In genomic region chr7:54757711-54758110, GRCh38 we compare ENCODE assay signal across 7 cellular contexts. TPM values are rescaled to one million over a fixed set of nuclear protein-coding genes. Genes with fewer than 3 reads are reported as not detected.
DNase-seq lines count a peak whose midpoint lies in the region; ATAC-seq and TF ChIP-seq lines count a peak whose summit lies in the region.

No MANE protein-coding gene starts in this region.

- H3K4me3 ChIP-seq in HEK293 (ENCODE audit: low read depth, low read length) (peak overlapping the region; percentile 98), right cardiac atrium (ENCODE audit: low read length) (peak overlapping the region; percentile 90), lower leg skin (ENCODE audit: low read depth, poor library complexity, severe bottlenecking) (no peak overlapping the region)

- H3K27me3 Mint-ChIP-seq in WTC11 (ENCODE audit: low read depth): no peaks in the 10 kb centered on the region
- H3K27me3 Mint-ChIP-seq in stimulated activated memory B cell treated with anti-CD40 and anti-IgM and Interleukin-4, amounts not matched to agents 10 μg/mL and 1 μg/mL and 100 μg/mL, for 72 hours: no peaks in the 10 kb centered on the region

- peak overlapping the region; percentile 100 for H3K4me3 Mint-ChIP-seq in WTC11
- H3K4me3 Mint-ChIP-seq in stimulated activated memory B cell treated with anti-CD40 and anti-IgM and Interleukin-4, amounts not matched to agents 10 μg/mL and 1 μg/mL and 100 μg/mL, for 72 hours: peak overlapping the region; percentile 98

- H3K4me1 ChIP-seq in HEK293 (ENCODE audit: control insufficient read depth, insufficient read depth, low read length) (peaks cover 4% of the 10 kb centered on the region; the same call in 1 of the 2 replicates), right cardiac atrium (ENCODE audit: control insufficient read depth, insufficient read depth, low read length) (peaks cover 2% of the 10 kb centered on the region)

- POLR2A ChIA-PET in HEK293 (lab: Yijun Ruan, JAX) (interaction anchor here (0.6 kb wide), 1 partner anchor 308 kb away, joined by 4 read pairs; no protein-coding TSS in a partner anchor), WTC11 (lab: Charles Lee) (no interaction called here)

- H3K27ac ChIP-seq in HEK293 (ENCODE audit: extremely low read depth, low read depth, low read length) (no peak overlapping the region), right cardiac atrium (ENCODE audit: low read length) (no peak overlapping the region)

- TF ChIP-seq POLR2A in lower leg skin (IDR thresholded peaks at IDR 0.05): no peak

- WGBS in right cardiac atrium: 63% methylated on average over 6 of the region's 6 CpGs
- 61 to 68% methylated on average over 6 of the region's 6 CpGs for WGBS in lower leg skin, 2 donors

- H3K36me3 Mint-ChIP-seq in WTC11: peaks cover 25% of the 10 kb centered on the region
- H3K36me3 Mint-ChIP-seq in stimulated activated memory B cell treated with anti-CD40 and anti-IgM and Interleukin-4, amounts not matched to agents 10 μg/mL and 1 μg/mL and 100 μg/mL, for 72 hours: peaks cover 8% of the 10 kb centered on the region

- H3K27me3 ChIP-seq in right cardiac atrium (ENCODE audit: control insufficient read depth, insufficient read depth): no peaks in the 10 kb centered on the region

- H3K9me3 ChIP-seq in HEK293 (ENCODE audit: control insufficient read depth, insufficient read depth, low read depth, low read length): no peaks in the 10 kb centered on the region
- no peaks in the 10 kb centered on the region for H3K9me3 ChIP-seq in right cardiac atrium (ENCODE audit: control insufficient read depth, low read length)

- peaks cover 17% of the 10 kb centered on the region for H3K4me1 Mint-ChIP-seq in WTC11
- peaks cover 13% of the 10 kb centered on the region for H3K4me1 Mint-ChIP-seq in stimulated activated memory B cell treated with anti-CD40 and anti-IgM and Interleukin-4, amounts not matched to agents 10 μg/mL and 1 μg/mL and 100 μg/mL, for 72 hours

- no peaks in the 10 kb centered on the region for H3K9me3 Mint-ChIP-seq in WTC11
- no peaks in the 10 kb centered on the region for H3K9me3 Mint-ChIP-seq in stimulated activated memory B cell treated with anti-CD40 and anti-IgM and Interleukin-4, amounts not matched to agents 10 μg/mL and 1 μg/mL and 100 μg/mL, for 72 hours

- intact Hi-C loops in right cardiac atrium (cut with DNase I) (no loop called here), lower leg skin (cut with DNase I; ENCODE audit: low total_unique reads) (no loop called here)

- ATAC-seq in WTC11: no peak
- ATAC-seq in right cardiac atrium: no peak
- no peak for ATAC-seq in stimulated activated memory B cell treated with anti-CD40 and anti-IgM and Interleukin-4, amounts not matched to agents 10 μg/mL and 1 μg/mL and 100 μg/mL, for 72 hours
- no peak for ATAC-seq in HG02798 (IDR thresholded peaks at IDR 0.05; ENCODE audit: poor library complexity, unreplicated experiment)

- H3K27ac Mint-ChIP-seq in WTC11: peak overlapping the region; percentile 23; the same call in 1 of the 2 replicates
- H3K27ac Mint-ChIP-seq in stimulated activated memory B cell treated with anti-CD40 and anti-IgM and Interleukin-4, amounts not matched to agents 10 μg/mL and 1 μg/mL and 100 μg/mL, for 72 hours: peak overlapping the region; percentile 96

- DNase-seq in WTC11 (ENCODE audit: low spot score) (no peak), right cardiac atrium (no peak), GM10266 (ENCODE audit: extremely low spot score) (no peak), lower leg skin (ENCODE audit: low spot score in 2 of 2) (no peak)

- TF ChIP-seq CTCF in HEK293 (tag by site-specific recombination; IDR thresholded peaks at IDR 0.05): no peak
- TF ChIP-seq CTCF in WTC11 (IDR thresholded peaks at IDR 0.05): no peak
- TF ChIP-seq CTCF in GM10266 (IDR thresholded peaks at IDR 0.05; ENCODE audit: control insufficient read depth, insufficient read depth, low read depth, missing control alignments): no peak
- no peak for TF ChIP-seq CTCF in lower leg skin (IDR thresholded peaks at IDR 0.05)

- peaks cover 17 to 26% of the 10 kb centered on the region in 2 experiments for H3K36me3 ChIP-seq in HEK293 (ENCODE audit: control insufficient read depth in 2 of 2, insufficient read depth in 1 of 2, low read length in 2 of 2)

- CTCF ChIA-PET in HEK293 (lab: Yijun Ruan, JAX) (interaction anchor here (3.3 kb wide), 1 partner anchor 16 kb away, joined by 21 read pairs; no protein-coding TSS in a partner anchor), WTC11 (lab: Charles Lee) (no interaction called here)

TF ChIP-seq in HEK293, 187 proteins besides CTCF, POLR2A, EP300 and RAD21:
- TF ChIP-seq ZNF16 (tag by site-specific recombination; IDR thresholded peaks at IDR 0.05; ENCODE audit: low read depth): no peak
- no peak for TF ChIP-seq ZNF670 (tag by site-specific recombination; IDR thresholded peaks at IDR 0.05; ENCODE audit: low read depth)
- peak; percentile 62; the same call in 1 of the 2 replicates for TF ChIP-seq ZBTB17 (tag by site-specific recombination; IDR thresholded peaks at IDR 0.05)

TF ChIP-seq in WTC11, 78 proteins besides CTCF, POLR2A, EP300 and RAD21 (continues in another document):
- TF ChIP-seq ZNF512 (CRISPR knock-in tag; IDR thresholded peaks at IDR 0.05; ENCODE audit: borderline replicate concordance) (no peak), RELA (CRISPR knock-in tag; IDR thresholded peaks at IDR 0.05; ENCODE audit: borderline replicate concordance) (no peak), ZNF396 (CRISPR knock-in tag; IDR thresholded peaks at IDR 0.05; ENCODE audit: borderline replicate concordance) (no peak), ZNF138 (CRISPR knock-in tag; conservative IDR thresholded peaks at IDR 0.05) (no peak), USF2 (CRISPR knock-in tag; IDR thresholded peaks at IDR 0.05) (no peak), AR (CRISPR knock-in tag; IDR thresholded peaks at IDR 0.05) (no peak), SOX15 (CRISPR knock-in tag; IDR thresholded peaks at IDR 0.05) (no peak)

RNA-seq across cellular contexts. Expression of gene SEC61G, which starts 1.3 kb away (rescaled TPM):
- total RNA-seq in WTC11 (2021) (186 to 208 TPM (median 190 TPM) in 3 replicates), right cardiac atrium (100 to 1,000 TPM in 1 of 4 donors, 10 to 100 TPM in 3; 72.3 to 126 (median 90.4) TPM), lower leg skin (100 to 1,000 TPM; 106 to 286 (median 118) TPM)
- 329 TPM for polyA plus RNA-seq in right cardiac atrium
